Comparison of ENCODE assay signal across 28 cellular contexts in the genomic region with DNA sequence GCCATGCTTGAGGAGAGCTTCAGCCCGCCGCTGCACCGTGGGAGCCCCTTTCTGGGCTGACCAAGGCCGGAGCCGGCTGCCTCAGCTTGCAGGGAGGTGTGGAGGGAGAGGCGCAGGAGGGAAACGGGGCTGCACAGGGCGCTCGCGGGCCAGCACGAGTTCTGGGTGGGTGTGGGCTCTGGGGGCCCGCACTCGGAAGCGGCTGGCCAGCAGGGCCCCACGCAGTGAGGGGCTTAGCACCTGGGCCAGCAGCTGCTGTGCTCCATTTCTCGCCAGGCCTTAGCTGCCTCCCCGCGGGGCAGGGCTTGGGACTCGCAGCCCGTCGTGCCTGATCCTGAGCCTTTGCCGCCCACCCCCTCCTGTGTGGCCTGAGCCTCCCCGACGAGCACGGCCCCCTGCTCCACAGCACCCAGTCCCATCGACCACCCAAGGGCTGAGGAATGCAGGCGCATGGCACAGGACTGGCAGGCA.
"Had no signal": no experiment of that assay in that cellular context is flagged by ENCODE, and none has a peak within 500 bp of the region (broad histone marks: within the 10 kb centered on the region; RNA-seq: fewer than 3 reads in every experiment).

No MANE protein-coding gene starts in this region.

- H3K4me3 Mint-ChIP-seq: effector memory CD8-positive, alpha-beta T cell; immature natural killer cell; stimulated activated effector memory CD8-positive, alpha-beta T cell treated with anti-CD3 and anti-CD28 coated beads, Interleukin-12 subunit alpha, Interleukin-12 subunit beta, amount 100 ng/mL, for 72 hours; stimulated activated naive CD8-positive, alpha-beta T cell treated with anti-CD3 and anti-CD28 coated beads, Interleukin-15, Interleukin-2, amounts not matched to agents 100 ng/mL and 50 ng/mL, for 24 hours had no signal

- H3K27me3 ChIP-seq: esophagus squamous epithelium, left lung, ovary, right lobe of liver, suprapubic skin, transverse colon, upper lobe of right lung, uterus had no signal

- H3K4me1 Mint-ChIP-seq: immature natural killer cell; stimulated activated effector memory CD8-positive, alpha-beta T cell treated with anti-CD3 and anti-CD28 coated beads, Interleukin-12 subunit alpha, Interleukin-12 subunit beta, amount 100 ng/mL, for 72 hours had no signal

- H3K27me3 Mint-ChIP-seq: effector memory CD8-positive, alpha-beta T cell; naive thymus-derived CD4-positive, alpha-beta T cell; stimulated activated naive CD8-positive, alpha-beta T cell treated with anti-CD3 and anti-CD28 coated beads, Interleukin-15, Interleukin-2, amounts not matched to agents 100 ng/mL and 50 ng/mL, for 24 hours had no signal

- H3K27ac ChIP-seq: esophagus squamous epithelium, left lung, ovary, right lobe of liver, suprapubic skin, transverse colon, upper lobe of right lung, uterus had no signal

- H3K4me3 ChIP-seq: esophagus squamous epithelium, left lung, ovary, right lobe of liver, smooth muscle cell, suprapubic skin, transverse colon, upper lobe of right lung, uterus had no signal

- H3K4me1 ChIP-seq: esophagus squamous epithelium, left lung, right lobe of liver, suprapubic skin, transverse colon, upper lobe of right lung, uterus had no signal

- H3K27ac Mint-ChIP-seq: effector memory CD8-positive, alpha-beta T cell; immature natural killer cell; naive thymus-derived CD4-positive, alpha-beta T cell; stimulated activated effector memory CD8-positive, alpha-beta T cell treated with anti-CD3 and anti-CD28 coated beads, Interleukin-12 subunit alpha, Interleukin-12 subunit beta, amount 100 ng/mL, for 72 hours; stimulated activated naive CD8-positive, alpha-beta T cell treated with anti-CD3 and anti-CD28 coated beads, Interleukin-15, Interleukin-2, amounts not matched to agents 100 ng/mL and 50 ng/mL, for 24 hours had no signal

- ATAC-seq: effector memory CD8-positive, alpha-beta T cell; left cardiac atrium; left lung; naive thymus-derived CD4-positive, alpha-beta T cell; stimulated activated effector memory CD8-positive, alpha-beta T cell treated with anti-CD3 and anti-CD28 coated beads, Interleukin-12 subunit alpha, Interleukin-12 subunit beta, amount 100 ng/mL, for 72 hours; upper lobe of right lung had no signal

- DNase-seq: cortex of kidney; effector memory CD8-positive, alpha-beta T cell; erythroblast; esophagus squamous epithelium; foreskin melanocyte; hypothalamus; immature natural killer cell; left cardiac atrium; mammary epithelial cell; mesendoderm; midbrain; naive thymus-derived CD4-positive, alpha-beta T cell; occipital lobe; ovary; retina; right lobe of liver; stimulated activated CD4-positive, alpha-beta T cell treated with anti-CD3 and anti-CD28 coated beads, Interleukin-2, amount 100 ng/mL, for 24 hours; stimulated activated CD4-positive, alpha-beta T cell treated with anti-CD3 and anti-CD28 coated beads, Interleukin-4, amount 100 ng/mL, for 24 hours; transverse colon; upper lobe of right lung; uterus had no signal

- FAIRE-seq: endometrium, keratinocyte had no signal

- H3K9me3 ChIP-seq: esophagus squamous epithelium, left lung, ovary, right lobe of liver, suprapubic skin, transverse colon, upper lobe of right lung, uterus had no signal

- H3K36me3 ChIP-seq: esophagus squamous epithelium, left lung, ovary, right lobe of liver, suprapubic skin, transverse colon, upper lobe of right lung, uterus had no signal

- H3K9me3 Mint-ChIP-seq: stimulated activated effector memory CD8-positive, alpha-beta T cell treated with anti-CD3 and anti-CD28 coated beads, Interleukin-12 subunit alpha, Interleukin-12 subunit beta, amount 100 ng/mL, for 72 hours had no signal
